Comparison of ENCODE assay signal across 9 cellular contexts in genomic region chr2:157414050-157414449, GRCh38. TPM values are rescaled to one million over a fixed set of nuclear protein-coding genes. Genes with fewer than 3 reads are reported as not detected.
DNase-seq lines count a peak whose midpoint lies in the region; ATAC-seq lines count a peak whose summit lies in the region.
"Had no signal": no experiment of that assay in that cellular context is flagged by ENCODE, and none has a peak within 500 bp of the region (broad histone marks: within the 10 kb centered on the region; RNA-seq: fewer than 3 reads in every experiment).

No MANE protein-coding gene starts in this region.

- H3K4me3 Mint-ChIP-seq in immature natural killer cell = peak overlapping the region; percentile 54 to 73 (median 63)

- H3K27me3 Mint-ChIP-seq in immature natural killer cell (ENCODE audit: low read depth in 3 of 3) = peaks cover 19 to 63% (median 25%) of the 10 kb centered on the region in 3 donors

- H3K4me1 Mint-ChIP-seq in immature natural killer cell = peaks cover 89 to 98% of the 10 kb centered on the region in 2 donors

- DNase-seq in immature natural killer cell (peak; percentile 21 to 34 (median 33)), SW 1271 (lab: John Stamatoyannopoulos, UW) (no peak), NCI-H1694 treated with DMSO at 0.1 percent for 48 hours (lab: John Stamatoyannopoulos, UW) (no peak), posterior vena cava (ENCODE audit: low spot score) (no peak), COLO668 (lab: John Stamatoyannopoulos, UW; ENCODE audit: unreplicated experiment) (no peak)
- DNase-seq: posterior cingulate gyrus had no signal

- H3K27ac Mint-ChIP-seq in immature natural killer cell = peak overlapping the region; percentile 88 to 98 (median 96)

- intact Hi-C loops in posterior vena cava (cut with DNase I) = no loop called here

- ATAC-seq in GM18520 (IDR thresholded peaks at IDR 0.05; ENCODE audit: unreplicated experiment) = peak; percentile 23
- peak; percentile 30 for ATAC-seq in GM21515 (IDR thresholded peaks at IDR 0.05; ENCODE audit: unreplicated experiment)
- ATAC-seq in HG03354 (IDR thresholded peaks at IDR 0.05; ENCODE audit: poor library complexity, severe bottlenecking, unreplicated experiment) = peak; percentile 30

- H3K9me3 Mint-ChIP-seq in immature natural killer cell = no peaks in the 10 kb centered on the region

- peaks cover 34 to 71% (median 61%) of the 10 kb centered on the region in 3 donors for H3K36me3 Mint-ChIP-seq in immature natural killer cell

RNA-seq across cellular contexts. Expression of gene CYTIP, which starts 29.8 kb away (rescaled TPM):
- 100 to 1,000 TPM in 2 of 3 donors, 10 to 100 TPM in 1; 84.4 to 142 (median 111) TPM for polyA plus RNA-seq in immature natural killer cell
- 1 to 10 TPM; 6.3 to 6.8 TPM for total RNA-seq in posterior vena cava

Comparison
In these comparisons a context has a peak if more than half of its experiments do, and no peak if none do; other contexts are left out.
1. DNase-seq: peak in immature natural killer cell (3 of 3); none in SW 1271 (0 of 2), NCI-H1694 treated with DMSO at 0.1 percent for 48 hours (single experiment), posterior vena cava (single experiment) and COLO668 (single experiment).
2. Peak in every context shown above with its lines, with median percentiles within 50 percentile points of each other: ATAC-seq.